In genomic region chr11:103668859-103669258, GRCh38 we compare ENCODE assay signal across 24 cellular contexts.
"Had no signal": no experiment of that assay in that cellular context is flagged by ENCODE, and none has a peak within 500 bp of the region (broad histone marks: within the 10 kb centered on the region; RNA-seq: fewer than 3 reads in every experiment).

No MANE protein-coding gene starts in this region.

- DNase-seq: effector CD8-positive, alpha-beta T cell; endodermal cell; foreskin fibroblast; gastrocnemius medialis; head of caudate nucleus; left ventricle myocardium superior; lower lobe of right lung; naive thymus-derived CD8-positive, alpha-beta T cell; nephron progenitor cell; nucleus accumbens; stimulated activated CD4-positive, alpha-beta T cell treated with anti-CD3 and anti-CD28 coated beads, Interleukin-2, amount 100 ng/mL, for 24 hours; stimulated activated CD4-positive, alpha-beta T cell treated with anti-CD3 and anti-CD28 coated beads, Interleukin-4, amount 100 ng/mL, for 4 hours; stimulated activated naive CD8-positive, alpha-beta T cell treated with anti-CD3 and anti-CD28 coated beads, Interleukin-15, Interleukin-2, amounts not matched to agents 100 U/mL and 50 U/mL, for 24 hours; substantia nigra; testis; upper lobe of left lung had no signal

- H3K27ac ChIP-seq: epithelial cell of prostate, gastrocnemius medialis, lower lobe of right lung, prostate gland, right atrium auricular region, testis, tibial nerve, upper lobe of left lung had no signal

- H3K4me3 Mint-ChIP-seq: dendritic cell treated with granulocyte-macrophage colony-stimulating factor and Interleukin-4, amounts not matched to agents 40 ng/mL and 50 ng/mL, for 4 days; endodermal cell; naive thymus-derived CD8-positive, alpha-beta T cell; nephron progenitor cell; stimulated activated memory B cell treated with anti-CD40 and anti-IgM and Interleukin-4, amounts not matched to agents 10 μg/mL and 1 μg/mL and 100 μg/mL, for 72 hours had no signal

- H3K36me3 ChIP-seq: gastrocnemius medialis, lower lobe of right lung, prostate gland, right atrium auricular region, tibial nerve, upper lobe of left lung had no signal

- H3K4me1 Mint-ChIP-seq: endodermal cell, nephron progenitor cell had no signal

- H3K9me3 Mint-ChIP-seq: dendritic cell treated with granulocyte-macrophage colony-stimulating factor and Interleukin-4, amounts not matched to agents 40 ng/mL and 50 ng/mL, for 4 days; endodermal cell; nephron progenitor cell; stimulated activated memory B cell treated with anti-CD40 and anti-IgM and Interleukin-4, amounts not matched to agents 10 μg/mL and 1 μg/mL and 100 μg/mL, for 72 hours had no signal

- H3K27me3 ChIP-seq: gastrocnemius medialis, right atrium auricular region, testis, tibial nerve, upper lobe of left lung had no signal

- ATAC-seq: esophagus mucosa; gastrocnemius medialis; left ventricle myocardium superior; lower lobe of right lung; naive thymus-derived CD8-positive, alpha-beta T cell; sciatic nerve; stimulated activated memory B cell treated with anti-CD40 and anti-IgM and Interleukin-4, amounts not matched to agents 10 μg/mL and 1 μg/mL and 100 μg/mL, for 72 hours; stimulated activated naive CD8-positive, alpha-beta T cell treated with anti-CD3 and anti-CD28 coated beads, Interleukin-15, Interleukin-2, amounts not matched to agents 100 U/mL and 50 U/mL, for 24 hours had no signal

- H3K27me3 Mint-ChIP-seq: dendritic cell treated with granulocyte-macrophage colony-stimulating factor and Interleukin-4, amounts not matched to agents 40 ng/mL and 50 ng/mL, for 4 days; stimulated activated memory B cell treated with anti-CD40 and anti-IgM and Interleukin-4, amounts not matched to agents 10 μg/mL and 1 μg/mL and 100 μg/mL, for 72 hours had no signal

- H3K36me3 Mint-ChIP-seq: naive thymus-derived CD8-positive, alpha-beta T cell; stimulated activated memory B cell treated with anti-CD40 and anti-IgM and Interleukin-4, amounts not matched to agents 10 μg/mL and 1 μg/mL and 100 μg/mL, for 72 hours had no signal

- H3K4me1 ChIP-seq: gastrocnemius medialis, lower lobe of right lung, prostate gland, right atrium auricular region, testis, tibial nerve, upper lobe of left lung had no signal

- H3K4me3 ChIP-seq: gastrocnemius medialis, lower lobe of right lung, prostate gland, right atrium auricular region, testis, tibial nerve, upper lobe of left lung had no signal

- H3K27ac Mint-ChIP-seq: dendritic cell treated with granulocyte-macrophage colony-stimulating factor and Interleukin-4, amounts not matched to agents 40 ng/mL and 50 ng/mL, for 4 days; endodermal cell; naive thymus-derived CD8-positive, alpha-beta T cell; nephron progenitor cell; stimulated activated memory B cell treated with anti-CD40 and anti-IgM and Interleukin-4, amounts not matched to agents 10 μg/mL and 1 μg/mL and 100 μg/mL, for 72 hours had no signal

- H3K9me3 ChIP-seq: gastrocnemius medialis, lower lobe of right lung, prostate gland, right atrium auricular region, testis, tibial nerve, upper lobe of left lung had no signal
